ENCODE assay signal across 1 cellular context in the genomic region with DNA sequence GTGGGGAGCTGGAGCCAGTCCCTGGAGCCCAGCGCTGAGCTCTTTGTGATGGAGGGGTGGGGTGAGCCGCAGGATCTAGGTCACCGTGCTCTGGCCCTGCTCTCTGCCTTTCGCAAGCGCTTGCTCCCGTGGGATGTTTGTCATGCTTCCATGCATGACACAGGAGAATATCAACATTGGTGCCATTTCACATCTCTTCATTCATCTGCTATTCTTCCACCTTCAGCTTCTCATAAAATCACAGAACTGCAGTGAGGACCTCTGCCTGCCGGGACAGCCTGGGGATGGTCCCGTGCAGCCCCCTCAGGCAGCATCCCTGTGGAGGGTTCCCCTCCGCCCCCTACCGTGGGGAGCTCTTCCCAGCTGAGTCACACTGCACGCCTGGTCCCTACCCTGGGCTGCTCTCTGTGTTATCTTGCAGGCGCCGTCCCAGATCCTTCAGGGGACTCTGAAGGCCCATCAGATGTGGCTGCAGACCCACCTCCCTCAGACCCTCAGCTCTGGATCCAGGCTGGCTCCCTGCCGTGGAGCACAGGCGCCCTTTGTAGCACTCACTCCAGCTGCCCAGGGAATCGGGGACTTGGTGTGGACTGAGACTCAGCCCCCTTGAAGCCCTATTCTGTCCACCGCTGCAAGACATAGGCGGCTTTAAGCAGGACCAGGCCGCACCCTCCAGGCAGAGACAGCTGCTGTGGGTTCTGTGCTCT.
TF ChIP-seq lines count a peak whose summit lies in the region.

No MANE protein-coding gene starts in this region.

TF ChIP-seq in K562, 482 proteins besides CTCF, POLR2A, EP300 and RAD21 (continued from another document and continues in another):
- TF ChIP-seq PYGO2 (tag; IDR thresholded peaks at IDR 0.05) (no peak), MYC (IDR thresholded peaks at IDR 0.05; ENCODE audit: low read depth, low read length) (no peak), MYC (CRISPR knock-in tag; IDR thresholded peaks at IDR 0.05; ENCODE audit: borderline replicate concordance, low read depth) (peak; percentile 73; the same call in 1 of the 2 replicates), EZH2 (IDR thresholded peaks at IDR 0.05; ENCODE audit: borderline replicate concordance, low read depth, low read length) (no peak; the same call in 1 of the 2 replicates), MAFG (tag; conservative IDR thresholded peaks at IDR 0.05) (peak; percentile 63), POLR3A (IDR thresholded peaks at IDR 0.05; ENCODE audit: borderline replicate concordance, extremely low read depth, insufficient read depth, insufficient read length) (no peak), SRSF9 (IDR thresholded peaks at IDR 0.05; ENCODE audit: borderline replicate concordance, low read depth, low read length) (no peak), CBFA2T3 (IDR thresholded peaks at IDR 0.05) (peak; percentile 38), SP2 (IDR thresholded peaks at IDR 0.05; ENCODE audit: extremely low read depth, low read depth, low read length, poor library complexity, severe bottlenecking) (no peak), CBFA2T2 (conservative IDR thresholded peaks at IDR 0.05) (0 out of 2 replicates have a peak, but pooled peaks have one; percentile 13), ZFP30 (CRISPR knock-in tag; IDR thresholded peaks at IDR 0.05; ENCODE audit: borderline replicate concordance) (no peak), TAL1 (IDR thresholded peaks at IDR 0.05) (no peak), FIP1L1 (IDR thresholded peaks at IDR 0.05; ENCODE audit: low read depth, low read length, poor library complexity, severe bottlenecking) (no peak), SMAD4 (CRISPR knock-in tag; conservative IDR thresholded peaks at IDR 0.05) (no peak), RFX7 (CRISPR knock-in tag; IDR thresholded peaks at IDR 0.05) (0 out of 2 replicates have a peak, but pooled peaks have one; percentile 1), KDM4B (IDR thresholded peaks at IDR 0.05; ENCODE audit: borderline replicate concordance in 2 of 2, low read depth in 1 of 2) (no peak), CBX5 (IDR thresholded peaks at IDR 0.05; ENCODE audit: borderline replicate concordance, low read depth) (no peak), CEBPB (tag; IDR thresholded peaks at IDR 0.05) (peak; percentile 86), TOE1 (IDR thresholded peaks at IDR 0.05; ENCODE audit: borderline replicate concordance) (no peak), TOE1 (CRISPR knock-in tag; IDR thresholded peaks at IDR 0.05; ENCODE audit: borderline replicate concordance, low read depth) (no peak), GTF2E2 (tag; IDR thresholded peaks at IDR 0.05) (no peak), LARP7 (IDR thresholded peaks at IDR 0.05) (no peak), ZNF184 (CRISPR knock-in tag; IDR thresholded peaks at IDR 0.05) (no peak), BCOR (IDR thresholded peaks at IDR 0.05) (no peak), KDM1A (IDR thresholded peaks at IDR 0.05) (no peak), CC2D1A (IDR thresholded peaks at IDR 0.05) (no peak), GATAD2B (IDR thresholded peaks at IDR 0.05; ENCODE audit: borderline replicate concordance) (no peak), NR2C2 (CRISPR knock-in tag; IDR thresholded peaks at IDR 0.05) (no peak), NR2C2 (tag; IDR thresholded peaks at IDR 0.05) (no peak), TRIM24 (IDR thresholded peaks at IDR 0.05) (no peak), SAFB2 (IDR thresholded peaks at IDR 0.05; ENCODE audit: borderline replicate concordance, low read depth, low read length, severe bottlenecking) (no peak), RCOR1 (IDR thresholded peaks at IDR 0.05; ENCODE audit: borderline replicate concordance in 1 of 2, low read depth in 2 of 2, low read length in 2 of 2) (peak in 1 of 2 experiments; percentile 31; a peak in 1 of 4 replicates), HDAC6 (IDR thresholded peaks at IDR 0.05; ENCODE audit: low read depth, low read length) (0 out of 2 replicates have a peak, but pooled peaks have one; percentile 52), RBM22 (IDR thresholded peaks at IDR 0.05; ENCODE audit: low read depth, low read length, poor library complexity, severe bottlenecking) (no peak), NRF1 (conservative IDR thresholded peaks at IDR 0.05 in 1 of 2, IDR thresholded peaks at IDR 0.05 in 1 of 2) (peak in 1 of 2 experiments; percentile 28; a peak in 1 of 4 replicates), CHCHD3 (CRISPR knock-in tag; IDR thresholded peaks at IDR 0.05) (no peak), ZFP36 (IDR thresholded peaks at IDR 0.05; ENCODE audit: low read depth, low read length, partially characterized antibody) (peak; percentile 54), NR3C1 (CRISPR knock-in tag; IDR thresholded peaks at IDR 0.05) (no peak), FOSL1 (tag; conservative IDR thresholded peaks at IDR 0.05) (peak; percentile 69), BCL6 (CRISPR knock-in tag; IDR thresholded peaks at IDR 0.05) (no peak), CBX8 (IDR thresholded peaks at IDR 0.05; ENCODE audit: borderline replicate concordance, extremely low read depth, low read depth, low read length, poor library complexity, severe bottlenecking) (no peak), SRSF7 (optimal IDR thresholded peaks at IDR 0.05; ENCODE audit: low read depth, low read length) (no peak), DACH1 (IDR thresholded peaks at IDR 0.05; ENCODE audit: partially characterized antibody) (peak; percentile 22), HNRNPH1 (optimal IDR thresholded peaks at IDR 0.05; ENCODE audit: low read depth, low read length) (no peak), IFI16 (CRISPR knock-in tag; IDR thresholded peaks at IDR 0.05) (no peak), SIN3A (IDR thresholded peaks at IDR 0.05; ENCODE audit: borderline replicate concordance in 2 of 2, control insufficient read depth in 1 of 2, low read depth in 2 of 2, low read length in 2 of 2) (no peak)
- TF ChIP-seq, protein P1, sequence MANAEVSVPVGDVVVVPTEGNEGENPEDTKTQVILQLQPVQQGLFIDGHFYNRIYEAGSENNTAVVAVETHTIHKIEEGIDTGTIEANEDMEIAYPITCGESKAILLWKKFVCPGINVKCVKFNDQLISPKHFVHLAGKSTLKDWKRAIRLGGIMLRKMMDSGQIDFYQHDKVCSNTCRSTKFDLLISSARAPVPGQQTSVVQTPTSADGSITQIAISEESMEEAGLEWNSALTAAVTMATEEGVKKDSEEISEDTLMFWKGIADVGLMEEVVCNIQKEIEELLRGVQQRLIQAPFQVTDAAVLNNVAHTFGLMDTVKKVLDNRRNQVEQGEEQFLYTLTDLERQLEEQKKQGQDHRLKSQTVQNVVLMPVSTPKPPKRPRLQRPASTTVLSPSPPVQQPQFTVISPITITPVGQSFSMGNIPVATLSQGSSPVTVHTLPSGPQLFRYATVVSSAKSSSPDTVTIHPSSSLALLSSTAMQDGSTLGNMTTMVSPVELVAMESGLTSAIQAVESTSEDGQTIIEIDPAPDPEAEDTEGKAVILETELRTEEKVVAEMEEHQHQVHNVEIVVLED (CRISPR knock-in tag; IDR thresholded peaks at IDR 0.05) = no peak
- TF ChIP-seq, protein P2, sequence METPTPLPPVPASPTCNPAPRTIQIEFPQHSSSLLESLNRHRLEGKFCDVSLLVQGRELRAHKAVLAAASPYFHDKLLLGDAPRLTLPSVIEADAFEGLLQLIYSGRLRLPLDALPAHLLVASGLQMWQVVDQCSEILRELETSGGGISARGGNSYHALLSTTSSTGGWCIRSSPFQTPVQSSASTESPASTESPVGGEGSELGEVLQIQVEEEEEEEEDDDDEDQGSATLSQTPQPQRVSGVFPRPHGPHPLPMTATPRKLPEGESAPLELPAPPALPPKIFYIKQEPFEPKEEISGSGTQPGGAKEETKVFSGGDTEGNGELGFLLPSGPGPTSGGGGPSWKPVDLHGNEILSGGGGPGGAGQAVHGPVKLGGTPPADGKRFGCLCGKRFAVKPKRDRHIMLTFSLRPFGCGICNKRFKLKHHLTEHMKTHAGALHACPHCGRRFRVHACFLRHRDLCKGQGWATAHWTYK (CRISPR knock-in tag; IDR thresholded peaks at IDR 0.05) = no peak
- TF ChIP-seq, protein P3, sequence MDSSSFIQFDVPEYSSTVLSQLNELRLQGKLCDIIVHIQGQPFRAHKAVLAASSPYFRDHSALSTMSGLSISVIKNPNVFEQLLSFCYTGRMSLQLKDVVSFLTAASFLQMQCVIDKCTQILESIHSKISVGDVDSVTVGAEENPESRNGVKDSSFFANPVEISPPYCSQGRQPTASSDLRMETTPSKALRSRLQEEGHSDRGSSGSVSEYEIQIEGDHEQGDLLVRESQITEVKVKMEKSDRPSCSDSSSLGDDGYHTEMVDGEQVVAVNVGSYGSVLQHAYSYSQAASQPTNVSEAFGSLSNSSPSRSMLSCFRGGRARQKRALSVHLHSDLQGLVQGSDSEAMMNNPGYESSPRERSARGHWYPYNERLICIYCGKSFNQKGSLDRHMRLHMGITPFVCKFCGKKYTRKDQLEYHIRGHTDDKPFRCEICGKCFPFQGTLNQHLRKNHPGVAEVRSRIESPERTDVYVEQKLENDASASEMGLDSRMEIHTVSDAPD (CRISPR knock-in tag; IDR thresholded peaks at IDR 0.05) = peak; percentile 10; the same call in 1 of the 2 replicates
- TF ChIP-seq, protein P4, sequence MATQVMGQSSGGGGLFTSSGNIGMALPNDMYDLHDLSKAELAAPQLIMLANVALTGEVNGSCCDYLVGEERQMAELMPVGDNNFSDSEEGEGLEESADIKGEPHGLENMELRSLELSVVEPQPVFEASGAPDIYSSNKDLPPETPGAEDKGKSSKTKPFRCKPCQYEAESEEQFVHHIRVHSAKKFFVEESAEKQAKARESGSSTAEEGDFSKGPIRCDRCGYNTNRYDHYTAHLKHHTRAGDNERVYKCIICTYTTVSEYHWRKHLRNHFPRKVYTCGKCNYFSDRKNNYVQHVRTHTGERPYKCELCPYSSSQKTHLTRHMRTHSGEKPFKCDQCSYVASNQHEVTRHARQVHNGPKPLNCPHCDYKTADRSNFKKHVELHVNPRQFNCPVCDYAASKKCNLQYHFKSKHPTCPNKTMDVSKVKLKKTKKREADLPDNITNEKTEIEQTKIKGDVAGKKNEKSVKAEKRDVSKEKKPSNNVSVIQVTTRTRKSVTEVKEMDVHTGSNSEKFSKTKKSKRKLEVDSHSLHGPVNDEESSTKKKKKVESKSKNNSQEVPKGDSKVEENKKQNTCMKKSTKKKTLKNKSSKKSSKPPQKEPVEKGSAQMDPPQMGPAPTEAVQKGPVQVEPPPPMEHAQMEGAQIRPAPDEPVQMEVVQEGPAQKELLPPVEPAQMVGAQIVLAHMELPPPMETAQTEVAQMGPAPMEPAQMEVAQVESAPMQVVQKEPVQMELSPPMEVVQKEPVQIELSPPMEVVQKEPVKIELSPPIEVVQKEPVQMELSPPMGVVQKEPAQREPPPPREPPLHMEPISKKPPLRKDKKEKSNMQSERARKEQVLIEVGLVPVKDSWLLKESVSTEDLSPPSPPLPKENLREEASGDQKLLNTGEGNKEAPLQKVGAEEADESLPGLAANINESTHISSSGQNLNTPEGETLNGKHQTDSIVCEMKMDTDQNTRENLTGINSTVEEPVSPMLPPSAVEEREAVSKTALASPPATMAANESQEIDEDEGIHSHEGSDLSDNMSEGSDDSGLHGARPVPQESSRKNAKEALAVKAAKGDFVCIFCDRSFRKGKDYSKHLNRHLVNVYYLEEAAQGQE (CRISPR knock-in tag; IDR thresholded peaks at IDR 0.05; ENCODE audit: low read depth) = 0 out of 2 replicates have a peak, but pooled peaks have one; percentile 10
- TF ChIP-seq, protein P5, sequence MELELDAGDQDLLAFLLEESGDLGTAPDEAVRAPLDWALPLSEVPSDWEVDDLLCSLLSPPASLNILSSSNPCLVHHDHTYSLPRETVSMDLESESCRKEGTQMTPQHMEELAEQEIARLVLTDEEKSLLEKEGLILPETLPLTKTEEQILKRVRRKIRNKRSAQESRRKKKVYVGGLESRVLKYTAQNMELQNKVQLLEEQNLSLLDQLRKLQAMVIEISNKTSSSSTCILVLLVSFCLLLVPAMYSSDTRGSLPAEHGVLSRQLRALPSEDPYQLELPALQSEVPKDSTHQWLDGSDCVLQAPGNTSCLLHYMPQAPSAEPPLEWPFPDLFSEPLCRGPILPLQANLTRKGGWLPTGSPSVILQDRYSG (tag; conservative IDR thresholded peaks at IDR 0.05; ENCODE audit: low read depth) = no peak
- TF ChIP-seq, protein P6, sequence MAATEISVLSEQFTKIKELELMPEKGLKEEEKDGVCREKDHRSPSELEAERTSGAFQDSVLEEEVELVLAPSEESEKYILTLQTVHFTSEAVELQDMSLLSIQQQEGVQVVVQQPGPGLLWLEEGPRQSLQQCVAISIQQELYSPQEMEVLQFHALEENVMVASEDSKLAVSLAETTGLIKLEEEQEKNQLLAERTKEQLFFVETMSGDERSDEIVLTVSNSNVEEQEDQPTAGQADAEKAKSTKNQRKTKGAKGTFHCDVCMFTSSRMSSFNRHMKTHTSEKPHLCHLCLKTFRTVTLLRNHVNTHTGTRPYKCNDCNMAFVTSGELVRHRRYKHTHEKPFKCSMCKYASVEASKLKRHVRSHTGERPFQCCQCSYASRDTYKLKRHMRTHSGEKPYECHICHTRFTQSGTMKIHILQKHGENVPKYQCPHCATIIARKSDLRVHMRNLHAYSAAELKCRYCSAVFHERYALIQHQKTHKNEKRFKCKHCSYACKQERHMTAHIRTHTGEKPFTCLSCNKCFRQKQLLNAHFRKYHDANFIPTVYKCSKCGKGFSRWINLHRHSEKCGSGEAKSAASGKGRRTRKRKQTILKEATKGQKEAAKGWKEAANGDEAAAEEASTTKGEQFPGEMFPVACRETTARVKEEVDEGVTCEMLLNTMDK (IDR thresholded peaks at IDR 0.05; ENCODE audit: borderline replicate concordance, insufficient read depth, low read depth, low read length, poor library complexity, severe bottlenecking) = peak; percentile 4
